ENCODE assay signal across 8 cellular contexts in genomic region chr1:6701437-6702153, GRCh38. TPM values are rescaled to one million over a fixed set of nuclear protein-coding genes. Genes with fewer than 3 reads are reported as not detected.
A peak's percentile ranks its signal among the peaks of the same experiment; 100 is the strongest.
DNase-seq lines count a peak whose midpoint lies in the region; ATAC-seq and TF ChIP-seq lines count a peak whose summit lies in the region.

DNAJC11 (minus strand) TSS chr1:6701816; CDS start chr1:6701800, 16 bp downstream.

- peak within 1 kb of the TSS; percentile 82 for H3K4me2 ChIP-seq in OCI-LY1 (ENCODE audit: low read length)

- H3K36me3 ChIP-seq in HUES64 (ENCODE audit: insufficient read depth, low read length) = peaks cover 5% of the 10 kb centered on the region; the same call in 1 of the 2 replicates
- no peaks in the 10 kb centered on the region for H3K36me3 ChIP-seq in OCI-LY1 (ENCODE audit: insufficient read depth, low read length)
- no peaks in the 10 kb centered on the region for H3K36me3 ChIP-seq in mucosa of descending colon (ENCODE audit: low read depth)

- H3K4me3 ChIP-seq in HUES64 (ENCODE audit: low read length) (peak within 1 kb of the TSS; percentile 99), OCI-LY1 (ENCODE audit: low read depth, low read length, poor library complexity, severe bottlenecking) (peak within 1 kb of the TSS; percentile 98), mucosa of descending colon (peak within 1 kb of the TSS; percentile 99)

- H3K27me3 ChIP-seq in HUES64 (ENCODE audit: insufficient read depth, low read length) = no peaks in the 10 kb centered on the region
- H3K27me3 ChIP-seq in OCI-LY1 (ENCODE audit: insufficient read depth, low read length) = no peaks in the 10 kb centered on the region

- H3K9ac ChIP-seq in HUES64 (ENCODE audit: low read depth, low read length) (peak within 1 kb of the TSS; percentile 98), OCI-LY1 (ENCODE audit: low read length) (peak within 1 kb of the TSS; percentile 91)

- DNase-seq in DMS 273 treated with DMSO at 0.1 percent for 48 hours (lab: John Stamatoyannopoulos, UW) (peak; percentile 65), activated T-cell treated with anti-CD3 and anti-CD28 coated beads for 24 hours (ENCODE audit: low read depth) (peak; percentile 89), epithelial cell of prostate (ENCODE audit: low read depth, low spot score) (peak; percentile 37), mucosa of descending colon (peak; percentile 91 to 94 (median 92))
- DNase-seq in stimulated activated CD8-positive, alpha-beta memory T cell treated with anti-CD3 and anti-CD28 coated beads, Interleukin-4, amount 100 ng/mL, for 24 hours (ENCODE audit: low read depth) = peak; percentile 81

- no peaks in the 10 kb centered on the region for H3K9me3 ChIP-seq in HUES64 (ENCODE audit: insufficient read depth, low read depth, low read length)
- H3K9me3 ChIP-seq in OCI-LY1 (ENCODE audit: low read length) = no peaks in the 10 kb centered on the region
- no peaks in the 10 kb centered on the region for H3K9me3 ChIP-seq in mucosa of descending colon

- TF ChIP-seq CTCF in OCI-LY1 (IDR thresholded peaks at IDR 0.05; ENCODE audit: low read length) (peak; percentile 71), mucosa of descending colon (IDR thresholded peaks at IDR 0.05) (peak; percentile 100)

- no peaks in the 10 kb centered on the region for H3K9me2 ChIP-seq in OCI-LY1 (ENCODE audit: low read depth, low read length)

- H3K79me2 ChIP-seq in OCI-LY1 (ENCODE audit: insufficient read depth, low read length) = peaks cover 30% of the 10 kb centered on the region

- intact Hi-C loops in mucosa of descending colon (cut with DNase I, micrococcal nuclease) = no loop called here

- ATAC-seq in GM21447 (IDR thresholded peaks at IDR 0.05; ENCODE audit: unreplicated experiment) (peak; percentile 88), mucosa of descending colon (peak; percentile 97)

- peak within 1 kb of the TSS; percentile 53; the same call in 1 of the 2 replicates for H2AFZ ChIP-seq in OCI-LY1 (ENCODE audit: low read length)

- 1% methylated on average over 80 of the region's 80 CpGs for WGBS in HUES64

- H3F3A ChIP-seq in OCI-LY1 (ENCODE audit: insufficient read depth, low read length) = no peaks in the 10 kb centered on the region

- no peaks in the 10 kb centered on the region for H4K20me1 ChIP-seq in OCI-LY1 (ENCODE audit: insufficient read depth, low read length)

- H3K27ac ChIP-seq in HUES64 (ENCODE audit: low read depth, low read length) = peak within 1 kb of the TSS; percentile 87
- peak within 1 kb of the TSS; percentile 15 for H3K27ac ChIP-seq in OCI-LY1 (ENCODE audit: low read depth, low read length, poor library complexity, severe bottlenecking)
- peak within 1 kb of the TSS; percentile 37 for H3K27ac ChIP-seq in epithelial cell of prostate

- H3K4me1 ChIP-seq in HUES64 (ENCODE audit: insufficient read depth, low read length) (peaks cover 6% of the 10 kb centered on the region), OCI-LY1 (ENCODE audit: insufficient read depth, low read length, severe bottlenecking) (peaks cover 18% of the 10 kb centered on the region), mucosa of descending colon (ENCODE audit: low read depth) (peaks cover 24% of the 10 kb centered on the region)

RNA-seq across cellular contexts. Expression of gene DNAJC11, which starts in this region (rescaled TPM):
- polyA plus RNA-seq in HUES64 (2013, experiment 1 of 2) = 54.3 TPM
- 44.2 TPM for polyA plus RNA-seq in HUES64 (2013, experiment 2 of 2)
- 10 to 100 TPM; 71.1 to 89.0 (median 78.9) TPM for total RNA-seq in mucosa of descending colon

Comparison
In these comparisons a context has a peak if more than half of its experiments do, and no peak if none do; other contexts are left out.
1. Peak in every context shown above with its lines: DNase-seq, ATAC-seq, H3K4me3 ChIP-seq and H3K27ac ChIP-seq.
2. DNase-seq: peak in every context shown above with its lines; median percentile 92 in mucosa of descending colon; 89 in activated T-cell treated with anti-CD3 and anti-CD28 coated beads for 24 hours; 81 in stimulated activated CD8-positive, alpha-beta memory T cell treated with anti-CD3 and anti-CD28 coated beads, Interleukin-4, amount 100 ng/mL, for 24 hours; 65 in DMS 273 treated with DMSO at 0.1 percent for 48 hours; 37 in epithelial cell of prostate.
3. H3K27ac ChIP-seq: peak in every context shown above with its lines; median percentile 87 in HUES64; 37 in epithelial cell of prostate; 15 in OCI-LY1.